19 cellular contexts compared by ENCODE assay signal in genomic region chrX:133574716-133575115, GRCh38.
A peak's percentile ranks its signal among the peaks of the same experiment; 100 is the strongest.
DNase-seq lines count a peak whose midpoint lies in the region; ATAC-seq, FAIRE-seq and TF ChIP-seq lines count a peak whose summit lies in the region.
"Had no signal": no experiment of that assay in that cellular context is flagged by ENCODE, and none has a peak within 500 bp of the region (broad histone marks: within the 10 kb centered on the region; RNA-seq: fewer than 3 reads in every experiment).

No MANE protein-coding gene starts in this region.

- peak overlapping the region; percentile 7 for H3K56ac ChIP-seq in mesendoderm (ENCODE audit: low read length)

- peaks cover 2% of the 10 kb centered on the region for H3K4me1 Mint-ChIP-seq in astrocyte (ENCODE audit: low read depth, unreplicated experiment)
- H3K4me1 Mint-ChIP-seq: CD8-positive, alpha-beta memory T cell had no signal

- H3K27ac ChIP-seq in astrocyte (ENCODE audit: low read depth, low read length) (no peak overlapping the region), mesendoderm (ENCODE audit: low read depth, low read length) (no peak overlapping the region), smooth muscle cell (ENCODE audit: low read depth) (peak overlapping the region; percentile 54), mammary epithelial cell (ENCODE audit: insufficient read depth, low read depth, low read length) (no peak overlapping the region)
- H3K27ac ChIP-seq: Peyer's patch had no signal

- H2AFZ ChIP-seq in astrocyte (ENCODE audit: low read depth, low read length) (no peak overlapping the region), smooth muscle cell (ENCODE audit: low read depth) (no peak overlapping the region), mammary epithelial cell (ENCODE audit: low read depth, low read length) (no peak overlapping the region)

- no peak overlapping the region for H3K18ac ChIP-seq in mesendoderm (ENCODE audit: low read length)

- no peaks in the 10 kb centered on the region for H3K79me1 ChIP-seq in mesendoderm (ENCODE audit: low read length)

- no CpG with 5 or more reads among the region's 2 CpGs for WGBS in mesendoderm (ENCODE audit: extremely low coverage, insufficient coverage, low lambda C conversion rate)
- WGBS in smooth muscle cell (ENCODE audit: low lambda C conversion rate), result 38% methylated on average over 2 of the region's 2 CpGs
- 70% methylated on average over 2 of the region's 2 CpGs for WGBS in mammary epithelial cell (ENCODE audit: low coverage, missing lambda C conversion rate)

- H3K9me3 ChIP-seq in MG63 (peaks cover 3% of the 10 kb centered on the region), astrocyte (ENCODE audit: insufficient read depth, low read depth, low read length) (no peaks in the 10 kb centered on the region), smooth muscle cell (replicated peaks; ENCODE audit: low read depth) (peaks cover 7% of the 10 kb centered on the region), mammary epithelial cell (replicated peaks; ENCODE audit: insufficient read depth, low read length) (no peaks in the 10 kb centered on the region)
- H3K9me3 ChIP-seq: Peyer's patch had no signal

- no peak overlapping the region for H3K4me3 ChIP-seq in MG63
- no peak overlapping the region for H3K4me3 ChIP-seq in astrocyte (ENCODE audit: insufficient read depth, low read depth, low read length)
- no peak overlapping the region for H3K4me3 ChIP-seq in mesendoderm (ENCODE audit: low read length)
- no peak overlapping the region for H3K4me3 ChIP-seq in smooth muscle cell
- H3K4me3 ChIP-seq in mammary epithelial cell (replicated peaks in 1 of 3; ENCODE audit: insufficient read depth in 1 of 3, low read depth in 2 of 3, low read length in 3 of 3), result no peak overlapping the region
- H3K4me3 ChIP-seq: Peyer's patch had no signal

- CTCF ChIA-PET in mammary epithelial cell (lab: Charles Lee; ENCODE audit: low non-redundant PET), result interaction anchor here (0.6 kb wide), 1 partner anchor 527 kb away, joined by 4 read pairs; no protein-coding TSS in a partner anchor

- no peak overlapping the region for H3K4me3 Mint-ChIP-seq in astrocyte (ENCODE audit: unreplicated experiment)
- H3K4me3 Mint-ChIP-seq: CD8-positive, alpha-beta memory T cell had no signal

- H3K27me3 ChIP-seq in MG63 (no peaks in the 10 kb centered on the region), astrocyte (ENCODE audit: insufficient read depth, low read length) (no peaks in the 10 kb centered on the region), mesendoderm (ENCODE audit: insufficient read depth, low read length, poor library complexity) (no peaks in the 10 kb centered on the region), smooth muscle cell (ENCODE audit: low read depth) (no peaks in the 10 kb centered on the region), mammary epithelial cell (ENCODE audit: insufficient read depth, low read length) (no peaks in the 10 kb centered on the region)
- H3K27me3 ChIP-seq: Peyer's patch had no signal

- dilution Hi-C loops in mammary epithelial cell (cut with HindIII; ENCODE audit: low sequenced_read_pairs), result no loop called here

- no peak overlapping the region for H2BK15ac ChIP-seq in mesendoderm (replicated peaks; ENCODE audit: low read depth)

- H3K4me2 ChIP-seq in astrocyte (ENCODE audit: low read length) (no peak overlapping the region), mesendoderm (ENCODE audit: low read length) (no peak overlapping the region), smooth muscle cell (peak overlapping the region; percentile 22), mammary epithelial cell (ENCODE audit: insufficient read depth, low read depth, low read length) (no peak overlapping the region)

- no peak overlapping the region for H4K8ac ChIP-seq in mesendoderm (ENCODE audit: low read depth, low read length)

- in situ Hi-C loops in mammary epithelial cell (cut with MboI; ENCODE audit: low sequenced_read_pairs in 2 of 2), result no loop called here

- no peak overlapping the region for H2AK5ac ChIP-seq in mesendoderm (ENCODE audit: low read length)

- H3K9ac ChIP-seq in astrocyte (ENCODE audit: low read length) (no peak overlapping the region), mesendoderm (ENCODE audit: low read length) (no peak overlapping the region), smooth muscle cell (ENCODE audit: low read depth) (no peak overlapping the region), mammary epithelial cell (ENCODE audit: insufficient read depth, low read length) (no peak overlapping the region)

- ATAC-seq in GM21381 (IDR thresholded peaks at IDR 0.05; ENCODE audit: unreplicated experiment), result no peak

- peak; percentile 73 for FAIRE-seq in astrocyte (lab: Jason Lieb, UNC)
- FAIRE-seq: D721Med, H54 had no signal

- H3K79me2 ChIP-seq in astrocyte (ENCODE audit: insufficient read depth, low read length) (no peaks in the 10 kb centered on the region), mesendoderm (ENCODE audit: control insufficient read depth, insufficient read depth, low read length) (no peaks in the 10 kb centered on the region), smooth muscle cell (ENCODE audit: low read depth) (no peaks in the 10 kb centered on the region), mammary epithelial cell (ENCODE audit: insufficient read depth, low read length) (no peaks in the 10 kb centered on the region)

- TF ChIP-seq CTCF in astrocyte (IDR thresholded peaks at IDR 0.05; ENCODE audit: insufficient read depth, low read depth, low read length) (no peak), smooth muscle cell (IDR thresholded peaks at IDR 0.05; ENCODE audit: borderline replicate concordance, insufficient read depth, poor library complexity, severe bottlenecking) (no peak), mammary epithelial cell (conservative IDR thresholded peaks at IDR 0.05 in 1 of 2, IDR thresholded peaks at IDR 0.05 in 1 of 2; ENCODE audit: extremely low read depth in 1 of 2, insufficient read depth in 1 of 2, low read depth in 1 of 2, low read length in 2 of 2) (no peak)

- H2BK120ac ChIP-seq in mesendoderm (ENCODE audit: low read depth, low read length), result no peak overlapping the region

- H2BK5ac ChIP-seq in mesendoderm (ENCODE audit: low read length), result no peak overlapping the region

- DNase-seq in MG63 (peak; percentile 30), astrocyte (ENCODE audit: low read depth) (peak; percentile 70), mesendoderm (no peak), smooth muscle cell (lab: John Stamatoyannopoulos, UW; ENCODE audit: unreplicated experiment) (no peak), DMS153 treated with DMSO at 0.1 percent for 48 hours (lab: John Stamatoyannopoulos, UW; ENCODE audit: unreplicated experiment) (no peak), mammary epithelial cell (no peak)
- DNase-seq: C1 segment of cervical spinal cord; CD8-positive, alpha-beta memory T cell; DMS79 treated with DMSO at 0.1 percent for 48 hours; KG1; NCI-H1048; NCI-H1436 treated with DMSO at 0.1 percent for 48 hours; NCI-H2029; NCI-H526 treated with DMSO at 0.1 percent for 48 hours; NK-92 treated with Interleukin-12 subunit alpha and Interleukin-12 subunit beta, amount 100 ng/mL, for 24 hours; Peyer's patch had no signal

- H3K23ac ChIP-seq in mesendoderm (ENCODE audit: low read length), result no peak overlapping the region

- no peak overlapping the region for H4K5ac ChIP-seq in mesendoderm (ENCODE audit: low read length)

- intact Hi-C loops in mammary epithelial cell (cut with micrococcal nuclease), result no loop called here

- H3K4ac ChIP-seq in mesendoderm (ENCODE audit: low read depth, low read length), result no peak overlapping the region

- H3K27ac Mint-ChIP-seq in astrocyte (ENCODE audit: unreplicated experiment), result no peak overlapping the region
- H3K27ac Mint-ChIP-seq: CD8-positive, alpha-beta memory T cell had no signal

- BruUV-seq in mammary epithelial cell (replicated peaks; lab: Mats Ljungman, UMichigan), result no TSS peak

- H3K4me1 ChIP-seq in astrocyte (ENCODE audit: insufficient read depth, low read length) (no peaks in the 10 kb centered on the region), mesendoderm (ENCODE audit: control insufficient read depth, low read depth, low read length) (no peaks in the 10 kb centered on the region), smooth muscle cell (ENCODE audit: low read depth) (no peaks in the 10 kb centered on the region), mammary epithelial cell (ENCODE audit: insufficient read depth, low read length) (no peaks in the 10 kb centered on the region)
- H3K4me1 ChIP-seq: Peyer's patch had no signal

- H3F3A ChIP-seq in smooth muscle cell (ENCODE audit: low read depth), result peaks cover 2% of the 10 kb centered on the region

- no peaks in the 10 kb centered on the region for H3K27me3 Mint-ChIP-seq in astrocyte (ENCODE audit: low read depth, unreplicated experiment)

- H3K36me3 Mint-ChIP-seq in astrocyte (ENCODE audit: low read depth, unreplicated experiment), result no peaks in the 10 kb centered on the region
- H3K36me3 Mint-ChIP-seq: CD8-positive, alpha-beta memory T cell had no signal

- H3K36me3 ChIP-seq in MG63 (no peaks in the 10 kb centered on the region), astrocyte (ENCODE audit: insufficient read depth, low read length) (no peaks in the 10 kb centered on the region), mesendoderm (ENCODE audit: control insufficient read depth, insufficient read depth, low read length) (no peaks in the 10 kb centered on the region), smooth muscle cell (ENCODE audit: low read depth) (peaks cover 14% of the 10 kb centered on the region), mammary epithelial cell (ENCODE audit: insufficient read depth, low read length) (no peaks in the 10 kb centered on the region)
- H3K36me3 ChIP-seq: Peyer's patch had no signal

- peaks cover 1% of the 10 kb centered on the region for H3K9me3 Mint-ChIP-seq in astrocyte (ENCODE audit: unreplicated experiment)

- H4K20me1 ChIP-seq in astrocyte (ENCODE audit: insufficient read depth, low read length) (no peaks in the 10 kb centered on the region), smooth muscle cell (ENCODE audit: low read depth) (no peaks in the 10 kb centered on the region), mammary epithelial cell (ENCODE audit: insufficient read depth, low read length) (no peaks in the 10 kb centered on the region)

Comparison
In these comparisons a context has a peak if more than half of its experiments do, and no peak if none do; other contexts are left out.
1. DNase-seq: peak in MG63 (single experiment) and astrocyte (single experiment); none in mesendoderm (single experiment), smooth muscle cell (single experiment), DMS153 treated with DMSO at 0.1 percent for 48 hours (single experiment) and mammary epithelial cell (single experiment).